Comparison of ENCODE assay signal across 11 cellular contexts in the genomic region with DNA sequence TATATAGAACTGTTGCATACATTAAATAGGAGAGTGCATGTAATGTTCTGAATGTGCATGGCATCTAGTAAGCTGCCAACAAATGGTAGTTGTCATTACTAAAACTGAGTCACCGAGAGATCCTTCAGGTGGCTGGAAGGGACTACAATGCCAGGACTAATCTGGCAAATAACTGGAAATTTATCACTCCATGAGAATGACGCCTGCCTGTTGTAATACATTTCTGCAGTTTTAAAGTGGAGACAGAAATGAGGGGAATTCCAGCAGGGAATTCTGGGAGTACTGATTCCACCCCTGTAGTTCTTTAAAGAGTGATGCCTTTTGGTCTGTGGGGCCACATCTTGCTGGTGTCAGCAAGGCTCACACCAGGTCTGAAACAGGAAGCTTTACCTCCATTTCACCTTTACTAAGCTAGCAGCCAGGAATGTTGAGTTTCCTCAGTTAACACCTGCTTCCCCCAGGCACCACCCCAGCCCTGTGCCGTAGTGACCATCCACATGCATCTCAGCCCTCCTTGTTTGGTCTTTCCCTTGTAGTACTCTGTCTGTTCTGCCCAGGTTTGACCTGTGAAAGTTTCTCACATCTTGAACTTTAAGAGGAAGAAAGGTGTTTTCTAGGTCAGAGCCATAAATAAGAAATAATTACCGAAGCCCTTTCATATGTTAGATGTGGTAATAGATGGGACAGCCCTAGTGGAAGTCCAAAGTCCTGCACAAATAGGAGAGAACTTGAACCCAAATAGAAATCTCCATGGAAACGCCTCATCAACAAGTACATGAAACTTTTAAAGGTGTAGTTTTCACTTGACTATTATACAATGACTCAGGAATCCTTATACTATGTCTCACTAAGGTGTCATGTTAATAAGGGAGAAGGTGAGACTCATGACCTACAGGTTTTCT. TPM values are rescaled to one million over a fixed set of nuclear protein-coding genes. Genes with fewer than 3 reads are reported as not detected.
DNase-seq lines count a peak whose midpoint lies in the region; ATAC-seq and TF ChIP-seq lines count a peak whose summit lies in the region.
"Had no signal": no experiment of that assay in that cellular context is flagged by ENCODE, and none has a peak within 500 bp of the region (broad histone marks: within the 10 kb centered on the region; RNA-seq: fewer than 3 reads in every experiment).

No MANE protein-coding gene starts in this region.

- no peaks in the 10 kb centered on the region for H3K9me3 ChIP-seq in mammary epithelial cell (replicated peaks; ENCODE audit: insufficient read depth, low read length)
- H3K9me3 ChIP-seq in upper lobe of right lung = no peaks in the 10 kb centered on the region
- H3K9me3 ChIP-seq in thyroid gland = no peaks in the 10 kb centered on the region

- H3K27me3 ChIP-seq in mammary epithelial cell (ENCODE audit: insufficient read depth, low read length) = no peaks in the 10 kb centered on the region
- no peaks in the 10 kb centered on the region for H3K27me3 ChIP-seq in upper lobe of right lung
- H3K27me3 ChIP-seq in thyroid gland = no peaks in the 10 kb centered on the region

- WGBS in mammary epithelial cell (ENCODE audit: low coverage, missing lambda C conversion rate) = 34% methylated on average over 5 of the region's 5 CpGs
- 76 to 90% methylated on average over 5 of the region's 5 CpGs for whole genome bisulfite sequencing in thyroid gland, 2 donors

- H3K4me3 Mint-ChIP-seq in activated T-cell treated with anti-CD3 and anti-CD28 coated beads, Interleukin-2, amount 50 U/mL, for 4 hours = no peak overlapping the region
- H3K4me3 Mint-ChIP-seq: memory B cell had no signal

- H3K36me3 ChIP-seq in mammary epithelial cell (ENCODE audit: insufficient read depth, low read length) (peaks cover 18% of the 10 kb centered on the region), upper lobe of right lung (peaks cover 90% of the 10 kb centered on the region), thyroid gland (peaks cover 22 to 41% of the 10 kb centered on the region in 2 donors)

- BruUV-seq in mammary epithelial cell (replicated peaks; lab: Mats Ljungman, UMichigan) = TSS peak; percentile 68

- no peaks in the 10 kb centered on the region for H3K9me3 Mint-ChIP-seq in activated T-cell treated with anti-CD3 and anti-CD28 coated beads, Interleukin-2, amount 50 U/mL, for 4 hours
- H3K9me3 Mint-ChIP-seq: memory B cell had no signal

- dilution Hi-C loops in mammary epithelial cell (cut with HindIII; ENCODE audit: low sequenced_read_pairs) = no loop called here

- DNase-seq in activated T-cell treated with anti-CD3 and anti-CD28 coated beads, Interleukin-2, amount 50 U/mL, for 4 hours = no peak
- no peak for DNase-seq in activated T-cell treated with anti-CD3 and anti-CD28 coated beads, Interleukin-2, amount 50 U/mL, for 1 hour
- DNase-seq in mammary epithelial cell (peak; percentile 87), left kidney (ENCODE audit: low read depth, low spot score) (peak; percentile 19), upper lobe of right lung (no peak), thyroid gland (no peak), cerebellar cortex (ENCODE audit: low spot score) (no peak), putamen (ENCODE audit: low spot score) (no peak)
- DNase-seq: activated naive CD4-positive, alpha-beta T cell treated with Interleukin-2 at 50 U/mL for 16 hours; NCI-H774 had no signal

- H3K4me2 ChIP-seq in mammary epithelial cell (ENCODE audit: insufficient read depth, low read depth, low read length) = peak overlapping the region; percentile 3

- H3K27ac ChIP-seq in mammary epithelial cell (ENCODE audit: insufficient read depth, low read depth, low read length) (peak overlapping the region; percentile 97), upper lobe of right lung (peak overlapping the region; percentile 36), thyroid gland (peak overlapping the region in 1 of 3 donors; percentile 24)

- peaks cover 20% of the 10 kb centered on the region for H3K79me2 ChIP-seq in mammary epithelial cell (ENCODE audit: insufficient read depth, low read length)

- TF ChIP-seq POLR2A in thyroid gland (IDR thresholded peaks at IDR 0.05) = no peak

- ATAC-seq in activated T-cell treated with anti-CD3 and anti-CD28 coated beads, Interleukin-2, amount 50 U/mL, for 4 hours = peak; percentile 46 to 71
- ATAC-seq in upper lobe of right lung = peak; percentile 48

- no peaks in the 10 kb centered on the region for H3K27me3 Mint-ChIP-seq in activated T-cell treated with anti-CD3 and anti-CD28 coated beads, Interleukin-2, amount 50 U/mL, for 4 hours (ENCODE audit: low read depth)

- peak overlapping the region; percentile 6 for H2AFZ ChIP-seq in mammary epithelial cell (ENCODE audit: low read depth, low read length)

- in situ Hi-C loops in mammary epithelial cell (cut with MboI; ENCODE audit: low sequenced_read_pairs in 2 of 2) = no loop called here

- no peak overlapping the region for H3K4me3 ChIP-seq in mammary epithelial cell (replicated peaks in 1 of 3; ENCODE audit: insufficient read depth in 1 of 3, low read depth in 2 of 3, low read length in 3 of 3)
- H3K4me3 ChIP-seq in upper lobe of right lung = no peak overlapping the region
- no peak overlapping the region for H3K4me3 ChIP-seq in thyroid gland (replicated peaks in 1 of 3)

- H3K4me1 Mint-ChIP-seq in activated T-cell treated with anti-CD3 and anti-CD28 coated beads, Interleukin-2, amount 50 U/mL, for 4 hours (ENCODE audit: low read depth) = peaks cover 19% of the 10 kb centered on the region
- H3K4me1 Mint-ChIP-seq: memory B cell had no signal

- H3K9ac ChIP-seq in mammary epithelial cell (ENCODE audit: insufficient read depth, low read length) = peak overlapping the region; percentile 87

- TF ChIP-seq CTCF in mammary epithelial cell (conservative IDR thresholded peaks at IDR 0.05 in 1 of 2, IDR thresholded peaks at IDR 0.05 in 1 of 2; ENCODE audit: extremely low read depth in 1 of 2, insufficient read depth in 1 of 2, low read depth in 1 of 2, low read length in 2 of 2) (no peak), upper lobe of right lung (IDR thresholded peaks at IDR 0.05) (no peak), thyroid gland (IDR thresholded peaks at IDR 0.05) (no peak)

- intact Hi-C loops in mammary epithelial cell (cut with micrococcal nuclease) = no loop called here
- intact Hi-C loops in upper lobe of right lung (cut with DNase I) = no loop called here
- intact Hi-C loops in thyroid gland (cut with DNase I) = no loop called here

- H3K36me3 Mint-ChIP-seq in activated T-cell treated with anti-CD3 and anti-CD28 coated beads, Interleukin-2, amount 50 U/mL, for 4 hours (ENCODE audit: insufficient read depth) = peaks cover 53% of the 10 kb centered on the region
- H3K36me3 Mint-ChIP-seq: memory B cell had no signal

- H4K20me1 ChIP-seq in mammary epithelial cell (ENCODE audit: insufficient read depth, low read length) = no peaks in the 10 kb centered on the region

- CTCF ChIA-PET in mammary epithelial cell (lab: Charles Lee; ENCODE audit: low non-redundant PET) = interaction anchor here (0.6 to 0.7 kb wide), 2 partner anchors 70 to 232 kb away, joined by 3 read pairs; no protein-coding TSS in a partner anchor

- H3K4me1 ChIP-seq in mammary epithelial cell (ENCODE audit: insufficient read depth, low read length) (peaks cover 47% of the 10 kb centered on the region), upper lobe of right lung (peaks cover 30% of the 10 kb centered on the region), thyroid gland (peaks cover 0 to 17% of the 10 kb centered on the region in 2 donors)

RNA-seq across cellular contexts. Expression of gene LMOD3, which starts 56.7 kb away (rescaled TPM):
- total RNA-seq in activated T-cell treated with anti-CD3 and anti-CD28 coated beads, Interleukin-2, amount 50 U/mL, for 4 hours = not detected
- total RNA-seq in mammary epithelial cell (not detected), upper lobe of right lung (0.12 TPM), thyroid gland (under 1 TPM in 1 of 4 donors, not detected in 3; 0.21 TPM)
- not detected for polyA plus RNA-seq in mammary epithelial cell
- not detected for polyA minus RNA-seq in mammary epithelial cell

Comparison
In these comparisons a context has a peak if more than half of its experiments do, and no peak if none do; other contexts are left out.
1. DNase-seq: peak in mammary epithelial cell (single experiment) and left kidney (single experiment); none in activated T-cell treated with anti-CD3 and anti-CD28 coated beads, Interleukin-2, amount 50 U/mL, for 4 hours (single experiment), activated T-cell treated with anti-CD3 and anti-CD28 coated beads, Interleukin-2, amount 50 U/mL, for 1 hour (single experiment), upper lobe of right lung (single experiment), thyroid gland (0 of 2), cerebellar cortex (single experiment) and putamen (single experiment).